In the genomic region with DNA sequence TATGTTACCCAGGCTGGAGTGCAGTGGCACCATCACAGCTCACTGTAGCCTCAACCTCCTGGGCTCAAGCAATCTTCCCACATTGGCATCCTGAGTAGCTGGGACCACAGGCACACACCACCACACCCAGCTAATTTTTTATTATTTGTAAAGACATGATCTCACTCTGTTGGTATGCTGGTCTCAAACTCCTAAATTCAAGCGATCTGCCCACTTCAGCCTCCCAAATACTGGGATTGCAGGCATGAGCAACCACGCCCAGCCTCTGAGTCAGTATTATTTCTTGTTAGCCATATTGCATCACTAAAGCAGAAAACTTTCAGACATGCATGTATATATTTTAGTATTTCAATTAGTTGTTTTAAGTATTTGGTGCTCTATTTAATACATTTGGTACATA, we compare ENCODE assay signal across 14 cellular contexts.
DNase-seq lines count a peak whose midpoint lies in the region; FAIRE-seq and TF ChIP-seq lines count a peak whose summit lies in the region.
"Had no signal": no experiment of that assay in that cellular context is flagged by ENCODE, and none has a peak within 500 bp of the region (broad histone marks: within the 10 kb centered on the region; RNA-seq: fewer than 3 reads in every experiment).

No MANE protein-coding gene starts in this region.

- in situ Hi-C loops in ACHN (cut with HindIII; ENCODE audit: low pct_ligation_motif_present, low pct_unique_long_range_greater_than_20kb, low sequenced_read_pairs), result no loop called here

- no peaks in the 10 kb centered on the region for H3K27me3 ChIP-seq in astrocyte (ENCODE audit: insufficient read depth, low read length)

- no peaks in the 10 kb centered on the region for H3K79me2 ChIP-seq in astrocyte (ENCODE audit: insufficient read depth, low read length)

- DNase-seq in ACHN, result peak; percentile 60
- DNase-seq in HFF-Myc (ENCODE audit: extremely low read depth, low read depth), result peak; percentile 79
- DNase-seq in astrocyte (ENCODE audit: low read depth), result peak; percentile 90
- DNase-seq in kidney glomerular epithelial cell (lab: John Stamatoyannopoulos, UW), result peak; percentile 60
- DNase-seq in activated CD4-positive, alpha-beta T cell treated with anti-CD3 and anti-CD28 coated beads, Interleukin-2, amount 50 U/mL, for 1 hour, result no peak
- DNase-seq in C1 segment of cervical spinal cord (lab: John Stamatoyannopoulos, UW), result no peak
- no peak for DNase-seq in NCI-H1092 treated with DMSO at 0.1 percent for 48 hours (lab: John Stamatoyannopoulos, UW)
- no peak for DNase-seq in glutamatergic neuron
- DNase-seq: activated T-cell treated with anti-CD3 and anti-CD28 coated beads, Interleukin-2, amount 50 U/mL, for 1 hour; hippocampal formation; NCI-H1092 had no signal

- H3K27me3 Mint-ChIP-seq in astrocyte (ENCODE audit: low read depth, unreplicated experiment), result no peaks in the 10 kb centered on the region
- peaks cover 2% of the 10 kb centered on the region for H3K27me3 Mint-ChIP-seq in glutamatergic neuron (ENCODE audit: unreplicated experiment)

- H3K36me3 ChIP-seq in astrocyte (ENCODE audit: insufficient read depth, low read length), result no peaks in the 10 kb centered on the region

- peak; percentile 88 for FAIRE-seq in astrocyte (lab: Jason Lieb, UNC)
- FAIRE-seq: TTC549 had no signal

- peak overlapping the region; percentile 89 for H3K27ac Mint-ChIP-seq in astrocyte (ENCODE audit: unreplicated experiment)
- no peak overlapping the region for H3K27ac Mint-ChIP-seq in glutamatergic neuron (ENCODE audit: unreplicated experiment)
- H3K27ac Mint-ChIP-seq: CD14-positive monocyte had no signal

- peaks cover 8% of the 10 kb centered on the region for H3K4me1 ChIP-seq in astrocyte (ENCODE audit: insufficient read depth, low read length)

- H3K9me3 ChIP-seq in astrocyte (ENCODE audit: insufficient read depth, low read depth, low read length), result no peaks in the 10 kb centered on the region

- peaks cover 7% of the 10 kb centered on the region for H3K4me1 Mint-ChIP-seq in astrocyte (ENCODE audit: low read depth, unreplicated experiment)
- peaks cover 12% of the 10 kb centered on the region for H3K4me1 Mint-ChIP-seq in glutamatergic neuron (ENCODE audit: low read depth, unreplicated experiment)
- H3K4me1 Mint-ChIP-seq: CD14-positive monocyte had no signal

- H3K9ac ChIP-seq in astrocyte (ENCODE audit: low read length), result no peak overlapping the region

- no peaks in the 10 kb centered on the region for H3K36me3 Mint-ChIP-seq in astrocyte (ENCODE audit: low read depth, unreplicated experiment)
- no peaks in the 10 kb centered on the region for H3K36me3 Mint-ChIP-seq in glutamatergic neuron (ENCODE audit: unreplicated experiment)
- H3K36me3 Mint-ChIP-seq: CD14-positive monocyte had no signal

- no peak overlapping the region for H2AFZ ChIP-seq in astrocyte (ENCODE audit: low read depth, low read length)

- no peak overlapping the region for H3K4me3 ChIP-seq in HFF-Myc (replicated peaks; ENCODE audit: low read depth, low read length)
- no peak overlapping the region for H3K4me3 ChIP-seq in astrocyte (ENCODE audit: insufficient read depth, low read depth, low read length)
- H3K4me3 ChIP-seq: skin epidermis had no signal

- no peak overlapping the region for H3K4me2 ChIP-seq in astrocyte (ENCODE audit: low read length)

- H3K9me3 Mint-ChIP-seq in astrocyte (ENCODE audit: unreplicated experiment) (no peaks in the 10 kb centered on the region), glutamatergic neuron (ENCODE audit: unreplicated experiment) (no peaks in the 10 kb centered on the region)

- no peaks in the 10 kb centered on the region for H4K20me1 ChIP-seq in astrocyte (ENCODE audit: insufficient read depth, low read length)

- H3K27ac ChIP-seq in astrocyte (ENCODE audit: low read depth, low read length), result peak overlapping the region; percentile 31
- H3K27ac ChIP-seq: skin epidermis had no signal

- H3K4me3 Mint-ChIP-seq in astrocyte (ENCODE audit: unreplicated experiment) (no peak overlapping the region), glutamatergic neuron (ENCODE audit: unreplicated experiment) (no peak overlapping the region)
- H3K4me3 Mint-ChIP-seq: CD14-positive monocyte had no signal

- TF ChIP-seq CTCF in HFF-Myc (IDR thresholded peaks at IDR 0.05; ENCODE audit: low read depth, low read length, missing control alignments) (no peak), astrocyte (IDR thresholded peaks at IDR 0.05; ENCODE audit: insufficient read depth, low read depth, low read length) (no peak), glutamatergic neuron (IDR thresholded peaks at IDR 0.05; ENCODE audit: partially characterized antibody, unreplicated experiment) (no peak)

Comparison
In these comparisons a context has a peak if more than half of its experiments do, and no peak if none do; other contexts are left out.
1. DNase-seq: peak in ACHN (single experiment), HFF-Myc (single experiment), astrocyte (single experiment) and kidney glomerular epithelial cell (single experiment); none in activated CD4-positive, alpha-beta T cell treated with anti-CD3 and anti-CD28 coated beads, Interleukin-2, amount 50 U/mL, for 1 hour (single experiment), C1 segment of cervical spinal cord (0 of 14), NCI-H1092 treated with DMSO at 0.1 percent for 48 hours (single experiment) and glutamatergic neuron (single experiment).